ENCODE assay signal across 17 cellular contexts in the genomic region with DNA sequence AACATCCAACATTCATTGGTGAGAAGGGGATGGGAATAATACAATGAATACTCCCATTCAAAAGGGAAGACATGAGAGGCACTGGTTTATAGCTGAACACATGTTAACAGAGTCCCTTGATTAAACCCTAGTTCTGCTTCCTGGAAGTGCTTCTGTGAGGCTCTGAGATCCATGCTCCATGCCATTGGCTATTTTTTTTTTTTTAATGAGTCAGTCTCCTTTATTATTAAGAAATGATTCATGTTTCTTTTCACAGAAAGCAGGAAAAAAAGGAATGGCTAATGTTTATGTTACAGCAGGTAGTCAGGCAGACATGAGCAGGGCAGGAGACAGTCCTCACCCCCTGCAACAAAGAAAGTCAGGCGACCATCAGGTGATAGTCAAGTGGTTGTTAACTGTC.
DNase-seq lines count a peak whose midpoint lies in the region; ATAC-seq and TF ChIP-seq lines count a peak whose summit lies in the region.
"Had no signal": no experiment of that assay in that cellular context is flagged by ENCODE, and none has a peak within 500 bp of the region (broad histone marks: within the 10 kb centered on the region; RNA-seq: fewer than 3 reads in every experiment).

No MANE protein-coding gene starts in this region.

- in situ Hi-C loops in SK-MEL-5 (cut with HindIII; ENCODE audit: low pct_unique_long_range_greater_than_20kb, low sequenced_read_pairs), result no loop called here

- no peak for TF ChIP-seq CTCF in foreskin keratinocyte (conservative IDR thresholded peaks at IDR 0.05)

- no peaks in the 10 kb centered on the region for H3K4me1 ChIP-seq in foreskin keratinocyte
- H3K4me1 ChIP-seq: SJSA1 had no signal

- H3K27me3 ChIP-seq in foreskin keratinocyte, result no peaks in the 10 kb centered on the region
- H3K27me3 ChIP-seq: SJSA1 had no signal

- DNase-seq in DMS153 (lab: John Stamatoyannopoulos, UW), result peak; percentile 80
- DNase-seq in HPDE6-E6E7 (ENCODE audit: extremely low spot score), result peak; percentile 15
- peak; percentile 2 for DNase-seq in SK-MEL-5 (ENCODE audit: low read depth, low spot score)
- DNase-seq in foreskin keratinocyte, result peak; percentile 25 to 56
- DNase-seq in NCI-H524 treated with DMSO at 0.1 percent for 48 hours (lab: John Stamatoyannopoulos, UW), result no peak
- DNase-seq in AG08395 (ENCODE audit: low spot score), result no peak
- DNase-seq: CD4-positive, alpha-beta T cell; DMS 273 treated with DMSO at 0.1 percent for 48 hours; GM23248; NCI-H1092 treated with DMSO at 0.1 percent for 48 hours; NCI-H187; NCI-H2171 treated with DMSO at 0.1 percent for 48 hours; NCI-H510A; RPMI8226 had no signal

- ATAC-seq in foreskin keratinocyte, result peak; percentile 90
- no peak for ATAC-seq in GM18907 (IDR thresholded peaks at IDR 0.05; ENCODE audit: unreplicated experiment)
- ATAC-seq: K562 had no signal

- H3K27ac ChIP-seq in foreskin keratinocyte, result no peak overlapping the region
- H3K27ac ChIP-seq: GM23248, SJSA1 had no signal

Comparison
In these comparisons a context has a peak if more than half of its experiments do, and no peak if none do; other contexts are left out.
1. DNase-seq: peak in DMS153 (single experiment), HPDE6-E6E7 (single experiment), SK-MEL-5 (single experiment) and foreskin keratinocyte (2 of 2); none in NCI-H524 treated with DMSO at 0.1 percent for 48 hours (single experiment) and AG08395 (single experiment).